In the genomic region with DNA sequence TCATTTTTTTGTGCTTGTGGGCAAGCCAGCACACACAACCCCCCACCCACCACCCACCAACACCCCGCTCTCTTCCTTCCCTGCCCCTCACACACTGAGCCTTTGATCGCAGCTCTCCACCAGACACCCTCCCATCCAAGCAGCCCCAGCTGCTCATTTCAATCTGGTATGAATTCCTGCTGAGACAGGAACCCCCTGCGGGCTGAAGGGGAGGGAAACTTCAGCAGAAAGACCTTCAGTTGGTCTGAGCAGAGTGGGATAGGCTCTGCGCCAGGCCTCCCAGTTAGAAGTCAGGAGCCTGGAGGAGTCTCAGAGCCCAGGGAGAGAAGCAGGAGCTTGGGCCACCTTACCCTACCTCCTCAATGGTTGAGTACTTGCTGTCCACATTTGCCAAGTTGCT, we compare ENCODE assay signal across 14 cellular contexts. TPM values are rescaled to one million over a fixed set of nuclear protein-coding genes. Genes with fewer than 3 reads are reported as not detected.
DNase-seq lines count a peak whose midpoint lies in the region; TF ChIP-seq lines count a peak whose summit lies in the region.
"Had no signal": no experiment of that assay in that cellular context is flagged by ENCODE, and none has a peak within 500 bp of the region (broad histone marks: within the 10 kb centered on the region; RNA-seq: fewer than 3 reads in every experiment).

No MANE protein-coding gene starts in this region.

- peaks cover 17% of the 10 kb centered on the region for H3K36me3 Mint-ChIP-seq in type B pancreatic cell
- H3K36me3 Mint-ChIP-seq: T-cell had no signal

- no peaks in the 10 kb centered on the region for H3K4me1 ChIP-seq in breast epithelium
- peaks cover 26% of the 10 kb centered on the region for H3K4me1 ChIP-seq in mammary epithelial cell (ENCODE audit: insufficient read depth, low read length)

- H3K27me3 ChIP-seq in breast epithelium (no peaks in the 10 kb centered on the region), mammary epithelial cell (ENCODE audit: insufficient read depth, low read length) (no peaks in the 10 kb centered on the region)

- H3K4me3 ChIP-seq in breast epithelium = no peak overlapping the region
- H3K4me3 ChIP-seq in mammary epithelial cell (replicated peaks in 1 of 3; ENCODE audit: insufficient read depth in 1 of 3, low read depth in 2 of 3, low read length in 3 of 3) = no peak overlapping the region

- H3K27me3 Mint-ChIP-seq in type B pancreatic cell = peaks cover 15% of the 10 kb centered on the region

- intact Hi-C loops in breast epithelium (cut with DNase I; ENCODE audit: low total_unique reads) (no loop called here), mammary epithelial cell (cut with micrococcal nuclease) (no loop called here)

- H3K27ac Mint-ChIP-seq in type B pancreatic cell = peak overlapping the region; percentile 58
- H3K27ac Mint-ChIP-seq: activated B cell treated with CpG ODN at 0.5 μM for 24 hours had no signal

- CTCF ChIA-PET in mammary epithelial cell (lab: Charles Lee; ENCODE audit: low non-redundant PET) = no interaction called here

- in situ Hi-C loops in mammary epithelial cell (cut with MboI; ENCODE audit: low sequenced_read_pairs in 2 of 2) = no loop called here

- no peak for TF ChIP-seq POLR2A in breast epithelium (IDR thresholded peaks at IDR 0.05)

- whole genome bisulfite sequencing in mammary epithelial cell (ENCODE audit: low coverage, missing lambda C conversion rate) = 26% methylated on average over 3 of the region's 4 CpGs

- H3K36me3 ChIP-seq in breast epithelium = no peaks in the 10 kb centered on the region
- no peaks in the 10 kb centered on the region for H3K36me3 ChIP-seq in mammary epithelial cell (ENCODE audit: insufficient read depth, low read length)
- H3K36me3 ChIP-seq: neutrophil had no signal

- H3K4me1 Mint-ChIP-seq in type B pancreatic cell (ENCODE audit: unreplicated experiment) = peaks cover 21% of the 10 kb centered on the region

- H2AFZ ChIP-seq in mammary epithelial cell (ENCODE audit: low read depth, low read length) = no peak overlapping the region

- no TSS peak for BruUV-seq in mammary epithelial cell (replicated peaks; lab: Mats Ljungman, UMichigan)

- H3K9me3 Mint-ChIP-seq in type B pancreatic cell = no peaks in the 10 kb centered on the region
- H3K9me3 Mint-ChIP-seq: activated B cell treated with CpG ODN at 0.5 μM for 24 hours, T-cell had no signal

- no peak overlapping the region for H3K9ac ChIP-seq in mammary epithelial cell (ENCODE audit: insufficient read depth, low read length)

- TF ChIP-seq CTCF in breast epithelium (IDR thresholded peaks at IDR 0.05) = no peak
- TF ChIP-seq CTCF in mammary epithelial cell (conservative IDR thresholded peaks at IDR 0.05 in 1 of 2, IDR thresholded peaks at IDR 0.05 in 1 of 2; ENCODE audit: extremely low read depth in 1 of 2, insufficient read depth in 1 of 2, low read depth in 1 of 2, low read length in 2 of 2) = no peak
- no peak for TF ChIP-seq CTCF in type B pancreatic cell (conservative IDR thresholded peaks at IDR 0.05)

- dilution Hi-C loops in mammary epithelial cell (cut with HindIII; ENCODE audit: low sequenced_read_pairs) = no loop called here

- H3K27ac ChIP-seq in breast epithelium (peak overlapping the region; percentile 25 to 68), mammary epithelial cell (ENCODE audit: insufficient read depth, low read depth, low read length) (no peak overlapping the region)
- H3K27ac ChIP-seq: neutrophil had no signal

- DNase-seq in breast epithelium (ENCODE audit: low spot score in 2 of 2) (peak in 1 of 2 donors; percentile 57), mammary epithelial cell (no peak), brain pericyte (ENCODE audit: low read depth, low spot score) (peak; percentile 74), left kidney (ENCODE audit: low read depth, low spot score) (peak; percentile 68), type B pancreatic cell (ENCODE audit: extremely low spot score, unreplicated experiment) (no peak), GDM1 (lab: John Stamatoyannopoulos, UW) (no peak), HT-29 (ENCODE audit: low spot score) (no peak)
- DNase-seq in stimulated activated CD4-positive, alpha-beta T cell treated with anti-CD3 and anti-CD28 coated beads, Interleukin-12 subunit alpha, Interleukin-12 subunit beta, amount 100 ng/mL, for 4 hours = no peak
- DNase-seq: activated B cell treated with CpG ODN at 0.5 μM for 24 hours; activated naive CD4-positive, alpha-beta T cell had no signal

- H3K9me3 ChIP-seq in breast epithelium (no peaks in the 10 kb centered on the region), mammary epithelial cell (replicated peaks; ENCODE audit: insufficient read depth, low read length) (no peaks in the 10 kb centered on the region)
- H3K9me3 ChIP-seq: neutrophil had no signal

- no peaks in the 10 kb centered on the region for H4K20me1 ChIP-seq in mammary epithelial cell (ENCODE audit: insufficient read depth, low read length)

- H3K4me3 Mint-ChIP-seq in type B pancreatic cell = peak overlapping the region; percentile 59
- H3K4me3 Mint-ChIP-seq: activated B cell treated with CpG ODN at 0.5 μM for 24 hours had no signal

- H3K79me2 ChIP-seq in mammary epithelial cell (ENCODE audit: insufficient read depth, low read length) = peaks cover 3% of the 10 kb centered on the region

- no peak overlapping the region for H3K4me2 ChIP-seq in mammary epithelial cell (ENCODE audit: insufficient read depth, low read depth, low read length)

RNA-seq across cellular contexts. Expression of a gene that starts 7.2 kb away (rescaled TPM):
- total RNA-seq in breast epithelium = 1 to 10 TPM; 2.1 to 3.5 (median 3.3) TPM
- 1 to 10 TPM; 1.8 to 3.3 TPM for total RNA-seq in mammary epithelial cell
- 0.59 TPM for polyA plus RNA-seq in mammary epithelial cell
- polyA minus RNA-seq in mammary epithelial cell = 1.7 TPM
- 0.45 and 1.9 TPM in 2 replicates for total RNA-seq in type B pancreatic cell (ENCODE audit: low replicate concordance)
- total RNA-seq in HT-29 (2014; rRNA removed; shearing (Covaris generic)) = 0.61 TPM in 1 of 2 replicates, not detected in the other
- total RNA-seq: T-cell had no signal

RNA-seq across cellular contexts. Expression of a gene that starts 11.2 kb away (rescaled TPM):
- 1 to 10 TPM; 2.6 to 6.2 (median 6.0) TPM for total RNA-seq in breast epithelium
- total RNA-seq in mammary epithelial cell = 1 to 10 TPM; 1.2 to 2.7 TPM
- polyA plus RNA-seq in mammary epithelial cell = 0.14 TPM
- polyA minus RNA-seq in mammary epithelial cell = 0.21 TPM
- total RNA-seq in type B pancreatic cell (ENCODE audit: low replicate concordance) = 0.38 and 4.0 TPM in 2 replicates
- 1.7 TPM in 1 of 2 replicates, not detected in the other for total RNA-seq in HT-29 (2014; rRNA removed; shearing (Covaris generic))
- total RNA-seq: A172 had no signal
- polyA plus RNA-seq: liver had no signal

RNA-seq across cellular contexts. Expression of a gene that starts 20.3 kb away (rescaled TPM):
- total RNA-seq in breast epithelium (10 to 100 TPM; 29.6 to 41.6 (median 35.1) TPM), mammary epithelial cell (10 to 100 TPM; 74.7 to 76.3 TPM), type B pancreatic cell (ENCODE audit: low replicate concordance) (11.0 and 60.3 TPM in 2 replicates)
- 48.6 TPM for polyA plus RNA-seq in mammary epithelial cell
- polyA minus RNA-seq in mammary epithelial cell = 134 TPM
- 1.8 and 2.1 TPM in 2 replicates for total RNA-seq in HT-29 (2014; rRNA removed; shearing (Covaris generic))

Comparison
In these comparisons a context has a peak if more than half of its experiments do, and no peak if none do; other contexts are left out.
1. DNase-seq: peak in brain pericyte (single experiment) and left kidney (single experiment); none in mammary epithelial cell (single experiment), type B pancreatic cell (single experiment), GDM1 (single experiment), HT-29 (single experiment) and stimulated activated CD4-positive, alpha-beta T cell treated with anti-CD3 and anti-CD28 coated beads, Interleukin-12 subunit alpha, Interleukin-12 subunit beta, amount 100 ng/mL, for 4 hours (single experiment).